Comparison of ENCODE assay signal across 11 cellular contexts in the genomic region with DNA sequence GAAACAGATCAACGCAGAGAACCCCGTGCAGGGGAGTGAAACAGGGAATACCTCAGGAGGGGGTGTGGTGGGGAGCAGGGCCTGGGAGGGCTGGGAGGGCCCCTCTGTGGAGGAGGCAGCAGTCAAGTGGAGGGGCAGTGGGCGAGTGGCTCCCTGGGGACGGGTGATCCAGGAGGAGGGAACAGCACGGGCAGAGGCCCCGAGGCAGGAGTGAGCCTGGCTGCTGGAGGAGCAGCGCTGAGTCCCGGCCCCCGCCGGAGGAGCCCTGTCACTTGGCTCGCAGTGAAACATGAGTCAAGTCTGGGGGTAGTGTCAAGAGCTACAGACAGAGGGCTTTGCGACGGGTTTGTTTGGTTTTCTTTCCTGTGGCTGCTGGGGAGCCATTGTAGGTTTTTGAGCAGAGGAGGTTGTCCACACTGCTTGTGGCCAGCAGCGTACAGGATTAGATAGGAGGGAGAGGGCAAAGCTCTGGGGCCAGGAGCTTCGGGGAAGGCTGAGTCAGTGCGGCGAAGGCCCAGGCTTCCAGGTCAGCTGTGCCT.
DNase-seq lines count a peak whose midpoint lies in the region; ATAC-seq, FAIRE-seq and TF ChIP-seq lines count a peak whose summit lies in the region.
"Had no signal": no experiment of that assay in that cellular context is flagged by ENCODE, and none has a peak within 500 bp of the region (broad histone marks: within the 10 kb centered on the region; RNA-seq: fewer than 3 reads in every experiment).

No MANE protein-coding gene starts in this region.

- no peak for TF ChIP-seq POLR2A in H1 (IDR thresholded peaks at IDR 0.05; ENCODE audit: control extremely low read depth in 1 of 2, low read depth in 2 of 2, low read length in 2 of 2)

- CTCF ChIA-PET in H1 (lab: Charles Lee; ENCODE audit: partially characterized antibody) = interaction anchor here (0.7 to 33.8 kb wide), 8 partner anchors 9 to 106 kb away, joined by 3 to 371 read pairs (median 4); no protein-coding TSS in a partner anchor

- 0 out of 2 replicates have a peak overlapping the region, but pooled peaks have one; percentile 55 for H2BK15ac ChIP-seq in H1 (ENCODE audit: low read length)

- H3K4me2 ChIP-seq in H1 (ENCODE audit: insufficient read depth in 1 of 2, low read depth in 2 of 2, low read length in 2 of 2) = no peak overlapping the region; a peak in 1 of 4 replicates

- peaks cover 0 to 19% (median 8%) of the 10 kb centered on the region in 4 experiments; a peak in 6 of 7 replicates for H3K4me1 ChIP-seq in H1 (replicated peaks in 1 of 4; ENCODE audit: control insufficient read depth in 3 of 4, insufficient read depth in 4 of 4, low read length in 3 of 4)

- POLR2A ChIA-PET in H1 (lab: Charles Lee; ENCODE audit: partially characterized antibody) = interaction anchor here (1.2 kb wide), 1 partner anchor 22 kb away, joined by 3 read pairs; no protein-coding TSS in a partner anchor

- no peak overlapping the region; a peak in 1 of 7 replicates for H3K9ac ChIP-seq in H1 (replicated peaks in 1 of 4; ENCODE audit: extremely low read depth in 1 of 4, low read depth in 3 of 4, low read length in 3 of 4)

- H4K91ac ChIP-seq in H1 (replicated peaks; ENCODE audit: insufficient read length, low read length) = no peak overlapping the region

- H3K4me3 ChIP-seq in H1 (ENCODE audit: extremely low read depth in 1 of 4, insufficient read depth in 2 of 4, low read depth in 3 of 4, low read length in 4 of 4) = no peak overlapping the region

- no peak overlapping the region for H4K8ac ChIP-seq in H1 (ENCODE audit: extremely low read depth, insufficient read depth, low read length)

- no peak overlapping the region for H3K23ac ChIP-seq in H1 (ENCODE audit: insufficient read length)

- FAIRE-seq in H1 (lab: Jason Lieb, UNC) = no peak

- peak overlapping the region; percentile 92 for H3K27ac Mint-ChIP-seq in stimulated activated memory B cell treated with anti-CD40 and anti-IgM and Interleukin-4, amounts not matched to agents 10 μg/mL and 1 μg/mL and 100 μg/mL, for 72 hours
- H3K27ac Mint-ChIP-seq: stimulated activated effector memory CD8-positive, alpha-beta T cell treated with anti-CD3 and anti-CD28 coated beads, Interleukin-12 subunit alpha, Interleukin-12 subunit beta, amount 100 ng/mL, for 72 hours had no signal

- H3K4ac ChIP-seq in H1 (replicated peaks; ENCODE audit: insufficient read length, low read depth, low read length) = no peak overlapping the region

- H3K23me2 ChIP-seq in H1 (ENCODE audit: low read depth, low read length) = peaks cover 11% of the 10 kb centered on the region; the same call in 1 of the 2 replicates

- H3K79me1 ChIP-seq in H1 (ENCODE audit: low read depth, low read length) = peaks cover 15% of the 10 kb centered on the region

- DNase-seq in NCI-H510A treated with DMSO at 0.1 percent for 48 hours (lab: John Stamatoyannopoulos, UW) (peak; percentile 46), NCI-H510A (lab: John Stamatoyannopoulos, UW) (no peak), NAMALWA (ENCODE audit: low spot score) (peak; percentile 58), H1 (ENCODE audit: low read depth in 1 of 2, low spot score in 2 of 2) (no peak), sciatic nerve (ENCODE audit: low spot score) (no peak)
- no peak for DNase-seq in effector CD8-positive, alpha-beta T cell (lab: John Stamatoyannopoulos, UW)
- DNase-seq: NCI-H187 treated with DMSO at 0.1 percent for 48 hours had no signal

- H3K14ac ChIP-seq in H1 (ENCODE audit: insufficient read length) = no peak overlapping the region

- H3K4me3 Mint-ChIP-seq in stimulated activated memory B cell treated with anti-CD40 and anti-IgM and Interleukin-4, amounts not matched to agents 10 μg/mL and 1 μg/mL and 100 μg/mL, for 72 hours = peak overlapping the region; percentile 28
- H3K4me3 Mint-ChIP-seq: stimulated activated effector memory CD8-positive, alpha-beta T cell treated with anti-CD3 and anti-CD28 coated beads, Interleukin-12 subunit alpha, Interleukin-12 subunit beta, amount 100 ng/mL, for 72 hours had no signal

- ATAC-seq in stimulated activated memory B cell treated with anti-CD40 and anti-IgM and Interleukin-4, amounts not matched to agents 10 μg/mL and 1 μg/mL and 100 μg/mL, for 72 hours = no peak
- ATAC-seq in HG02642 (IDR thresholded peaks at IDR 0.05; ENCODE audit: poor library complexity, unreplicated experiment) (no peak), sciatic nerve (no peak)

- no peak overlapping the region for H2BK12ac ChIP-seq in H1 (ENCODE audit: low read depth, low read length)

- no peaks in the 10 kb centered on the region; a peak in 1 of 4 replicates for H3K79me2 ChIP-seq in H1 (ENCODE audit: control insufficient read depth in 1 of 2, insufficient read depth in 2 of 2, low read length in 2 of 2)

- H3K9me3 ChIP-seq in H1 (ENCODE audit: insufficient read depth in 2 of 2, low read depth in 1 of 2, low read length in 1 of 2) = no peaks in the 10 kb centered on the region; a peak in 1 of 4 replicates

- H4K20me1 ChIP-seq in H1 (replicated peaks in 1 of 2; ENCODE audit: control insufficient read depth in 1 of 2, insufficient read depth in 2 of 2, low read length in 2 of 2) = peaks cover 0 to 1% of the 10 kb centered on the region in 2 experiments

- no peaks in the 10 kb centered on the region for H3K27me3 ChIP-seq in H1 (replicated peaks in 1 of 4; ENCODE audit: control insufficient read depth in 3 of 4, extremely low read depth in 1 of 4, insufficient read depth in 3 of 4, low read length in 3 of 4)

- no peaks in the 10 kb centered on the region for H3K36me3 Mint-ChIP-seq in stimulated activated memory B cell treated with anti-CD40 and anti-IgM and Interleukin-4, amounts not matched to agents 10 μg/mL and 1 μg/mL and 100 μg/mL, for 72 hours
- H3K36me3 Mint-ChIP-seq: stimulated activated effector memory CD8-positive, alpha-beta T cell treated with anti-CD3 and anti-CD28 coated beads, Interleukin-12 subunit alpha, Interleukin-12 subunit beta, amount 100 ng/mL, for 72 hours had no signal

- peaks cover 9% of the 10 kb centered on the region for H3K9me3 Mint-ChIP-seq in stimulated activated memory B cell treated with anti-CD40 and anti-IgM and Interleukin-4, amounts not matched to agents 10 μg/mL and 1 μg/mL and 100 μg/mL, for 72 hours
- H3K9me3 Mint-ChIP-seq: stimulated activated effector memory CD8-positive, alpha-beta T cell treated with anti-CD3 and anti-CD28 coated beads, Interleukin-12 subunit alpha, Interleukin-12 subunit beta, amount 100 ng/mL, for 72 hours had no signal

- TF ChIP-seq CTCF in H1 (IDR thresholded peaks at IDR 0.05; ENCODE audit: control extremely low read depth in 1 of 3, insufficient read depth in 1 of 3, low read depth in 1 of 3, low read length in 3 of 3) = no peak; a peak in 1 of 4 replicates

- H2BK5ac ChIP-seq in H1 (ENCODE audit: low read depth, low read length) = no peak overlapping the region

- H2BK20ac ChIP-seq in H1 (ENCODE audit: low read length) = no peak overlapping the region

- 67% methylated on average over 13 of the region's 17 CpGs; no CpG with 5 or more reads in 1 of the 2 experiments for WGBS in H1 (ENCODE audit: extremely low coverage in 1 of 2, insufficient coverage in 1 of 2, insufficient read length in 1 of 2, insufficient replicate concordance in 2 of 2, low coverage in 1 of 2, low lambda C conversion rate in 2 of 2, missing lambda C conversion rate in 1 of 2), 2 experiments

- H3K36me3 ChIP-seq in H1 (ENCODE audit: control insufficient read depth in 2 of 4, insufficient read depth in 4 of 4, low read length in 3 of 4) = no peaks in the 10 kb centered on the region

- TF ChIP-seq EP300 in H1 (IDR thresholded peaks at IDR 0.05; ENCODE audit: borderline replicate concordance in 1 of 2, low read depth in 2 of 2, low read length in 2 of 2) = no peak

- TF ChIP-seq RAD21 in H1 (IDR thresholded peaks at IDR 0.05 in 1 of 2, conservative IDR thresholded peaks at IDR 0.05 in 1 of 2; ENCODE audit: low read depth in 2 of 2, low read length in 2 of 2) = 0 out of 4 replicates have a peak, but pooled peaks of 1 of the 2 experiments have one; percentile 4

- no peak overlapping the region for H3K56ac ChIP-seq in H1 (replicated peaks; ENCODE audit: insufficient read length, low read depth, low read length)

- intact Hi-C loops in sciatic nerve (cut with DNase I) = no loop called here

- H3K18ac ChIP-seq in H1 (ENCODE audit: extremely low read depth, low read length) = peak overlapping the region; percentile 48; the same call in 1 of the 2 replicates

- H2AFZ ChIP-seq in H1 (ENCODE audit: low read length) = no peak overlapping the region

- peaks cover 22% of the 10 kb centered on the region for H3K4me1 Mint-ChIP-seq in stimulated activated memory B cell treated with anti-CD40 and anti-IgM and Interleukin-4, amounts not matched to agents 10 μg/mL and 1 μg/mL and 100 μg/mL, for 72 hours

- H2AK5ac ChIP-seq in H1 (ENCODE audit: low read depth, low read length) = no peak overlapping the region; the same call in 1 of the 2 replicates

- no peak overlapping the region for H3K27ac ChIP-seq in H1 (ENCODE audit: low read depth, low read length)
- H3K27ac ChIP-seq: epithelial cell of prostate had no signal

- peaks cover 39% of the 10 kb centered on the region for H3K27me3 Mint-ChIP-seq in stimulated activated memory B cell treated with anti-CD40 and anti-IgM and Interleukin-4, amounts not matched to agents 10 μg/mL and 1 μg/mL and 100 μg/mL, for 72 hours

- no peak overlapping the region for H2BK120ac ChIP-seq in H1 (replicated peaks; ENCODE audit: low read depth, low read length)

- H4K5ac ChIP-seq in H1 (ENCODE audit: insufficient read length, low read depth, low read length) = no peak overlapping the region

TF ChIP-seq in H1, 55 proteins besides CTCF, POLR2A, EP300 and RAD21:
- TF ChIP-seq CEBPB (IDR thresholded peaks at IDR 0.05; ENCODE audit: low read depth, low read length) (no peak), JUND (IDR thresholded peaks at IDR 0.05; ENCODE audit: low read length) (no peak), KDM1A (IDR thresholded peaks at IDR 0.05; ENCODE audit: borderline replicate concordance, low read length) (peak; percentile 44; the same call in 1 of the 2 replicates), BRCA1 (IDR thresholded peaks at IDR 0.05; ENCODE audit: low read depth, low read length) (no peak), CREB1 (IDR thresholded peaks at IDR 0.05) (no peak), CBX5 (IDR thresholded peaks at IDR 0.05; ENCODE audit: low read depth, low read length) (no peak), HDAC6 (IDR thresholded peaks at IDR 0.05; ENCODE audit: low read depth, low read length) (no peak), POLR2AphosphoS5 (IDR thresholded peaks at IDR 0.05; ENCODE audit: low read depth, low read length) (no peak), TAF1 (IDR thresholded peaks at IDR 0.05; ENCODE audit: low read depth, low read length) (no peak), TBP (IDR thresholded peaks at IDR 0.05; ENCODE audit: low read depth, low read length) (0 out of 2 replicates have a peak, but pooled peaks have one; percentile 41), SRF (IDR thresholded peaks at IDR 0.05; ENCODE audit: low read depth, low read length) (no peak)
- TF ChIP-seq, protein P1, sequence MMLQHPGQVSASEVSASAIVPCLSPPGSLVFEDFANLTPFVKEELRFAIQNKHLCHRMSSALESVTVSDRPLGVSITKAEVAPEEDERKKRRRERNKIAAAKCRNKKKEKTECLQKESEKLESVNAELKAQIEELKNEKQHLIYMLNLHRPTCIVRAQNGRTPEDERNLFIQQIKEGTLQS (IDR thresholded peaks at IDR 0.05; ENCODE audit: insufficient read depth, low read depth, low read length) = no peak
TF ChIP-seq in H1: peak in this region for 2.

Comparison
In these comparisons a context has a peak if more than half of its experiments do, and no peak if none do; other contexts are left out.
1. DNase-seq: peak in NCI-H510A treated with DMSO at 0.1 percent for 48 hours (single experiment) and NAMALWA (single experiment); none in NCI-H510A (single experiment), H1 (0 of 2), sciatic nerve (single experiment) and effector CD8-positive, alpha-beta T cell (single experiment).